21 cellular contexts compared by ENCODE assay signal in the genomic region with DNA sequence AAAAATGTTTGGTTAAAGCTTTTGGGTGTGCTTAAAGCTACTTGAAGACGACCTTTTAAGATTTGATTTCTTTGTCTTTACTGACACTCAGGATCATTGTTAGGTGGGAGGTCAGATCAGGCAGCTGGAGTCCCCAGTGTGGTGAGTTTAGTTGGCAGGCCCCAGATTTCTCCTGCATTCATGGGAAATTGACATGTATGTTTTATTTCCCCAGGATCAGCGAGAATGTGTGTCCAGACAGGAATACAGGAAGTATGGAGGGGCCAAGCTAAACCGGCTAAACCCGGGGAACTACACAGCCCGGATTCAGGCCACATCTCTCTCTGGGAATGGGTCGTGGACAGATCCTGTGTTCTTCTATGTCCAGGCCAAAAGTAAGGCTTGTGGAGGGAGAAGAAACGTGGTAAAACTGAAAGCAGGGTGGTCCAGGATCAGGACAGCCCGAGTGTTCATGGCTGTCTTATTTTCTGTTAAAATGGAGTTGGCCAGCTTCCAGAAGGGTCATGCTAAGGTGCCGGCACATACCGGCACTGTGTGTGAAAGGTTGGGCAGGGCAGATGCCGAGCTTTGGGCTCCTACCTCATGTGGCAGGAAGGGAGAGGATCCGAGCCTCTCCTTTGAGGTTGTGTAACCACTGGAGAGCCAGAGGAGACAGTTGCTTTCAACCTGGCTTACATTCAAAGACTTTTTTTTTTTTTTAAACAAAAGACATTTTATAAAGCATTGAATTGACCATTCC.
DNase-seq lines count a peak whose midpoint lies in the region; ATAC-seq, FAIRE-seq and TF ChIP-seq lines count a peak whose summit lies in the region.
"Had no signal": no experiment of that assay in that cellular context is flagged by ENCODE, and none has a peak within 500 bp of the region (broad histone marks: within the 10 kb centered on the region; RNA-seq: fewer than 3 reads in every experiment).

No MANE protein-coding gene starts in this region.

- CTCF ChIA-PET in HepG2 (lab: Yijun Ruan, JAX; ENCODE audit: low intra/inter-chr PET ratio, low total read pairs), result interaction anchor here (0.7 kb wide), 1 partner anchor 847 kb away, joined by 3 read pairs; no protein-coding TSS in a partner anchor

- H3K9ac ChIP-seq in liver (ENCODE audit: low read depth in 1 of 2, low read length in 2 of 2) (no peak overlapping the region), HepG2 (ENCODE audit: insufficient read depth, low read depth, low read length) (no peak overlapping the region)

- no peak overlapping the region for H3K4me3 ChIP-seq in liver (ENCODE audit: low read depth in 1 of 3, low read length in 3 of 3)
- no peak overlapping the region for H3K4me3 ChIP-seq in HepG2 (replicated peaks in 1 of 3; ENCODE audit: insufficient read depth in 1 of 3, low read depth in 2 of 3, low read length in 3 of 3)
- no peak overlapping the region for H3K4me3 ChIP-seq in aorta (ENCODE audit: low read length in 2 of 2)
- H3K4me3 ChIP-seq: A549, SK-N-MC had no signal

- intact Hi-C loops in HepG2 (cut with micrococcal nuclease; ENCODE audit: unreplicated experiment), result no loop called here
- intact Hi-C loops in left ventricle myocardium superior (cut with micrococcal nuclease), result no loop called here
- intact Hi-C loops in aorta (cut with DNase I), result no loop called here

- no TSS peak for BruUV-seq in HepG2 (replicated peaks; lab: Mats Ljungman, UMichigan)

- TF ChIP-seq EP300 in HepG2 (IDR thresholded peaks at IDR 0.05; ENCODE audit: low read depth in 2 of 2, low read length in 2 of 2) (no peak), HepG2 (CRISPR knock-in tag; IDR thresholded peaks at IDR 0.05; ENCODE audit: borderline replicate concordance) (no peak)

- ATAC-seq in HepG2, result no peak
- ATAC-seq in left ventricle myocardium superior, result peak; percentile 33
- ATAC-seq in aorta (ENCODE audit: low FRiP score), result peak; percentile 17
- ATAC-seq: activated naive CD4-positive, alpha-beta T cell treated with anti-CD3 and anti-CD28 coated beads, Interleukin-2, amount 50 U/mL, for 72 hours; effector memory CD8-positive, alpha-beta T cell; stimulated activated effector memory CD8-positive, alpha-beta T cell treated with anti-CD3 and anti-CD28 coated beads, Interleukin-12 subunit alpha, Interleukin-12 subunit beta, amount 100 ng/mL, for 72 hours had no signal

- H3K27me3 Mint-ChIP-seq in progenitor cell of endocrine pancreas, result no peaks in the 10 kb centered on the region
- no peaks in the 10 kb centered on the region for H3K27me3 Mint-ChIP-seq in activated T-cell treated with anti-CD3 and anti-CD28 coated beads, Interleukin-2, amount 50 U/mL, for 24 hours

- no peak overlapping the region for H3K4me2 ChIP-seq in HepG2 (ENCODE audit: low read depth, low read length)
- H3K4me2 ChIP-seq: A549 had no signal

- DNase-seq in HepG2 (ENCODE audit: low spot score) (no peak), left ventricle myocardium superior (no peak), progenitor cell of endocrine pancreas (ENCODE audit: low spot score, unreplicated experiment) (no peak), aorta (no peak), iPS-NIHi11 (ENCODE audit: low spot score) (no peak), globus pallidus (ENCODE audit: low spot score) (no peak)
- DNase-seq in activated T-cell treated with anti-CD3 and anti-CD28 coated beads, Interleukin-2, amount 50 U/mL, for 24 hours, result no peak
- DNase-seq: activated CD4-positive, alpha-beta T cell treated with anti-CD3 and anti-CD28 coated beads for 4 hours; activated T-cell treated with anti-CD3 and anti-CD28 coated beads for 4 hours; central memory CD4-positive, alpha-beta T cell; effector memory CD8-positive, alpha-beta T cell; HFFc6; NCI-H2081; NCI-H526 treated with DMSO at 0.1 percent for 48 hours had no signal

- H3K27me3 ChIP-seq in liver (ENCODE audit: control insufficient read depth in 4 of 4, insufficient read depth in 4 of 4, low read length in 3 of 4), result no peaks in the 10 kb centered on the region
- no peaks in the 10 kb centered on the region for H3K27me3 ChIP-seq in HepG2 (ENCODE audit: control insufficient read depth in 1 of 2, insufficient read depth in 2 of 2, low read length in 2 of 2)
- no peaks in the 10 kb centered on the region for H3K27me3 ChIP-seq in aorta (ENCODE audit: control insufficient read depth in 1 of 2, insufficient read depth in 2 of 2, low read length in 1 of 2)

- H3K4me1 ChIP-seq in liver (ENCODE audit: control insufficient read depth in 4 of 4, insufficient read depth in 4 of 4, low read length in 3 of 4), result no peaks in the 10 kb centered on the region
- H3K4me1 ChIP-seq in HepG2 (ENCODE audit: insufficient read depth, low read length), result no peaks in the 10 kb centered on the region
- H3K4me1 ChIP-seq in aorta (ENCODE audit: control insufficient read depth in 1 of 2, insufficient read depth in 2 of 2, low read length in 2 of 2), result peaks cover 0 to 1% of the 10 kb centered on the region in 2 donors

- TF ChIP-seq POLR2A in HepG2 (IDR thresholded peaks at IDR 0.05; ENCODE audit: insufficient read depth in 1 of 2, low read depth in 2 of 2, low read length in 2 of 2), result no peak

- FAIRE-seq in HepG2 (lab: Jason Lieb, UNC), result no peak
- FAIRE-seq: frontal cortex had no signal

- H3K27ac ChIP-seq in liver (ENCODE audit: low read depth in 1 of 2, low read length in 2 of 2), result peak overlapping the region; percentile 30 to 36
- H3K27ac ChIP-seq in HepG2 (ENCODE audit: extremely low read length, insufficient read depth, low read length), result no peak overlapping the region
- peak overlapping the region in 1 of 2 donors; percentile 23 for H3K27ac ChIP-seq in aorta (ENCODE audit: low read depth in 1 of 2, low read length in 2 of 2)
- H3K27ac ChIP-seq: C4-2B, SK-N-MC had no signal

- no peaks in the 10 kb centered on the region for H3K79me2 ChIP-seq in HepG2 (ENCODE audit: insufficient read depth, low read length)

- H3K4me3 Mint-ChIP-seq in progenitor cell of endocrine pancreas (ENCODE audit: low read depth), result no peak overlapping the region
- no peak overlapping the region for H3K4me3 Mint-ChIP-seq in activated T-cell treated with anti-CD3 and anti-CD28 coated beads, Interleukin-2, amount 50 U/mL, for 24 hours
- H3K4me3 Mint-ChIP-seq: effector memory CD8-positive, alpha-beta T cell; HFFc6; stimulated activated effector memory CD8-positive, alpha-beta T cell treated with anti-CD3 and anti-CD28 coated beads, Interleukin-12 subunit alpha, Interleukin-12 subunit beta, amount 100 ng/mL, for 72 hours had no signal

- no peak overlapping the region for H2AFZ ChIP-seq in HepG2 (ENCODE audit: low read length)

- peaks cover 8% of the 10 kb centered on the region for H3K4me1 Mint-ChIP-seq in progenitor cell of endocrine pancreas (ENCODE audit: low read depth)
- peaks cover 11% of the 10 kb centered on the region for H3K4me1 Mint-ChIP-seq in activated T-cell treated with anti-CD3 and anti-CD28 coated beads, Interleukin-2, amount 50 U/mL, for 24 hours (ENCODE audit: low read depth)
- H3K4me1 Mint-ChIP-seq: stimulated activated effector memory CD8-positive, alpha-beta T cell treated with anti-CD3 and anti-CD28 coated beads, Interleukin-12 subunit alpha, Interleukin-12 subunit beta, amount 100 ng/mL, for 72 hours had no signal

- POLR2A ChIA-PET in HepG2 (lab: Yijun Ruan, JAX), result no interaction called here

- H3K36me3 Mint-ChIP-seq in progenitor cell of endocrine pancreas (ENCODE audit: insufficient read depth), result peaks cover 21% of the 10 kb centered on the region
- peaks cover 80% of the 10 kb centered on the region for H3K36me3 Mint-ChIP-seq in activated T-cell treated with anti-CD3 and anti-CD28 coated beads, Interleukin-2, amount 50 U/mL, for 24 hours (ENCODE audit: low read depth)

- WGBS in liver, result 77% methylated on average over 12 of the region's 12 CpGs
- WGBS in HepG2 (ENCODE audit: low lambda C conversion rate), result 94% methylated on average over 12 of the region's 12 CpGs
- 33 to 40% methylated on average over 12 of the region's 12 CpGs for WGBS in aorta, 2 donors

- peak overlapping the region; percentile 56 for H3K27ac Mint-ChIP-seq in progenitor cell of endocrine pancreas
- no peak overlapping the region for H3K27ac Mint-ChIP-seq in activated T-cell treated with anti-CD3 and anti-CD28 coated beads, Interleukin-2, amount 50 U/mL, for 24 hours
- H3K27ac Mint-ChIP-seq: activated naive CD4-positive, alpha-beta T cell treated with anti-CD3 and anti-CD28 coated beads, Interleukin-2, amount 50 U/mL, for 72 hours; effector memory CD8-positive, alpha-beta T cell; HFFc6; stimulated activated effector memory CD8-positive, alpha-beta T cell treated with anti-CD3 and anti-CD28 coated beads, Interleukin-12 subunit alpha, Interleukin-12 subunit beta, amount 100 ng/mL, for 72 hours had no signal

- H4K20me1 ChIP-seq in HepG2 (ENCODE audit: insufficient read depth, low read length), result 0 out of 2 replicates have a peak, but pooled peaks cover 6% of the 10 kb centered on the region

- H3K9me3 ChIP-seq in liver (ENCODE audit: control insufficient read depth in 4 of 4, low read length in 3 of 4) (no peaks in the 10 kb centered on the region), HepG2 (ENCODE audit: low read length) (no peaks in the 10 kb centered on the region), aorta (ENCODE audit: control insufficient read depth, low read length) (no peaks in the 10 kb centered on the region)
- H3K9me3 ChIP-seq: A549 had no signal

- no peaks in the 10 kb centered on the region for H3K9me3 Mint-ChIP-seq in progenitor cell of endocrine pancreas (ENCODE audit: low read depth)
- H3K9me3 Mint-ChIP-seq in activated T-cell treated with anti-CD3 and anti-CD28 coated beads, Interleukin-2, amount 50 U/mL, for 24 hours, result no peaks in the 10 kb centered on the region
- H3K9me3 Mint-ChIP-seq: activated naive CD4-positive, alpha-beta T cell treated with anti-CD3 and anti-CD28 coated beads, Interleukin-2, amount 50 U/mL, for 72 hours; effector memory CD8-positive, alpha-beta T cell; HFFc6; stimulated activated effector memory CD8-positive, alpha-beta T cell treated with anti-CD3 and anti-CD28 coated beads, Interleukin-12 subunit alpha, Interleukin-12 subunit beta, amount 100 ng/mL, for 72 hours had no signal

- TF ChIP-seq RAD21 in liver (IDR thresholded peaks at IDR 0.05) (no peak), HepG2 (CRISPR knock-in tag; IDR thresholded peaks at IDR 0.05) (no peak)

- in situ Hi-C loops in HepG2 (cut with HindIII; ENCODE audit: extremely low pct_ligation_motif_present, low pct_unique_long_range_greater_than_20kb), result no loop called here

- TF ChIP-seq CTCF in liver (IDR thresholded peaks at IDR 0.05; ENCODE audit: low read depth, low read length, missing input control) (no peak), HepG2 (CRISPR knock-in tag; IDR thresholded peaks at IDR 0.05) (no peak), progenitor cell of endocrine pancreas (IDR thresholded peaks at IDR 0.05; ENCODE audit: unreplicated experiment) (no peak)

- H3K36me3 ChIP-seq in liver (ENCODE audit: control insufficient read depth in 4 of 4, insufficient read depth in 3 of 4, low read depth in 1 of 4, low read length in 3 of 4), result no peaks in the 10 kb centered on the region
- peaks cover 35 to 82% of the 10 kb centered on the region in 2 experiments for H3K36me3 ChIP-seq in HepG2 (replicated peaks in 1 of 2; ENCODE audit: control insufficient read depth in 1 of 2, insufficient read depth in 2 of 2, low read length in 2 of 2)
- H3K36me3 ChIP-seq in aorta (ENCODE audit: control insufficient read depth in 1 of 2, insufficient read depth in 2 of 2, low read length in 1 of 2), result peaks cover 2 to 3% of the 10 kb centered on the region in 2 donors

TF ChIP-seq in liver, 16 proteins besides CTCF, POLR2A, EP300 and RAD21 (continues in another document):
- no peak for TF ChIP-seq HNF4G (IDR thresholded peaks at IDR 0.05)
